ENCODE assay signal across 17 cellular contexts in the genomic region with DNA sequence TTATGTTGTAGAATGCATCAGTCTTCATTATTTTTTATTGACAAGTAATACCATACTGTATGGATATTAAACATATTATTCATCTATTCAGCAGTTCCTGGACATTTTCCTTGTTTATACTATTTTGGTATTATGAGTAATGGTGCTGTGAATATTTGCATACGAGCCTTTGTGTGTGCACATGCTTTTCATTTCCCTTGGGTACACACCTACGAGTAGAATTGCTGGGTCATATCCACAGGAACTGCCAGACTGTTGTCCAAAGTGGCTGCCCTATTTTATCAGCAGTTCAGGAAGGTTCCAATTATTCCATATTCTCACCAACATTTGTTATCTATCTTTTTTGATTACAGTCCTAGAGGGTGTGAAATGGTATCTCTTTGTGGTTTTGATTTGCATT.
"Had no signal": no experiment of that assay in that cellular context is flagged by ENCODE, and none has a peak within 500 bp of the region (broad histone marks: within the 10 kb centered on the region; RNA-seq: fewer than 3 reads in every experiment).

No MANE protein-coding gene starts in this region.

- H3K4me3 ChIP-seq: body of pancreas, esophagus squamous epithelium, gastroesophageal sphincter, left lung, upper lobe of right lung had no signal

- H3K27ac Mint-ChIP-seq: activated B cell treated with CpG ODN at 0.5 μM for 24 hours; activated CD4-positive, alpha-beta T cell treated with anti-CD3 and anti-CD28 coated beads, Interleukin-2, amount 10 ng/mL, durations not matched to agents 24 days and 14 days; activated naive CD4-positive, alpha-beta T cell treated with anti-CD3 and anti-CD28 coated beads, Interleukin-2, amount 10 ng/mL, durations not matched to agents 7 days and 5 days; memory B cell; nephron had no signal

- H3K27me3 ChIP-seq: body of pancreas had no signal

- H3K9me3 Mint-ChIP-seq: activated B cell treated with CpG ODN at 0.5 μM for 24 hours; activated CD4-positive, alpha-beta T cell treated with anti-CD3 and anti-CD28 coated beads, Interleukin-2, amount 10 ng/mL, durations not matched to agents 24 days and 14 days; activated naive CD4-positive, alpha-beta T cell treated with anti-CD3 and anti-CD28 coated beads, Interleukin-2, amount 10 ng/mL, durations not matched to agents 7 days and 5 days; memory B cell; nephron had no signal

- DNase-seq: activated B cell treated with CpG ODN at 0.5 μM for 24 hours; activated CD8-positive, alpha-beta memory T cell treated with anti-CD3 and anti-CD28 coated beads for 24 hours; activated naive CD4-positive, alpha-beta T cell treated with anti-CD3 and anti-CD28 coated beads, Interleukin-2, amount 10 ng/mL, durations not matched to agents 7 days and 5 days; body of pancreas; cerebellar nuclear complex; esophagus squamous epithelium; left lung; stimulated activated CD4-positive, alpha-beta T cell treated with anti-CD3 and anti-CD28 coated beads, Interleukin-12 subunit alpha, Interleukin-12 subunit beta, amount 100 ng/mL, for 4 hours; stimulated activated naive CD8-positive, alpha-beta T cell treated with anti-CD3 and anti-CD28 coated beads, Interleukin-15, Interleukin-2, amounts not matched to agents 100 U/mL and 50 U/mL, for 24 hours; T-helper 2 cell; upper lobe of right lung had no signal

- H3K9me3 ChIP-seq: body of pancreas, esophagus squamous epithelium, gastroesophageal sphincter, left lung, upper lobe of right lung had no signal

- H3K27ac ChIP-seq: body of pancreas, esophagus squamous epithelium, gastroesophageal sphincter, left lung, upper lobe of right lung had no signal

- FAIRE-seq: keratinocyte, TTC549 had no signal

- H3K36me3 Mint-ChIP-seq: activated naive CD4-positive, alpha-beta T cell treated with anti-CD3 and anti-CD28 coated beads, Interleukin-2, amount 10 ng/mL, durations not matched to agents 7 days and 5 days; memory B cell had no signal

- H3K4me3 Mint-ChIP-seq: activated B cell treated with CpG ODN at 0.5 μM for 24 hours; activated CD4-positive, alpha-beta T cell treated with anti-CD3 and anti-CD28 coated beads, Interleukin-2, amount 10 ng/mL, durations not matched to agents 24 days and 14 days; activated naive CD4-positive, alpha-beta T cell treated with anti-CD3 and anti-CD28 coated beads, Interleukin-2, amount 10 ng/mL, durations not matched to agents 7 days and 5 days; memory B cell; nephron had no signal

- H3K4me1 ChIP-seq: body of pancreas, esophagus squamous epithelium, upper lobe of right lung had no signal

- H3K36me3 ChIP-seq: esophagus squamous epithelium, gastroesophageal sphincter, left lung, upper lobe of right lung had no signal
